ENCODE assay signal across 24 cellular contexts in the genomic region with DNA sequence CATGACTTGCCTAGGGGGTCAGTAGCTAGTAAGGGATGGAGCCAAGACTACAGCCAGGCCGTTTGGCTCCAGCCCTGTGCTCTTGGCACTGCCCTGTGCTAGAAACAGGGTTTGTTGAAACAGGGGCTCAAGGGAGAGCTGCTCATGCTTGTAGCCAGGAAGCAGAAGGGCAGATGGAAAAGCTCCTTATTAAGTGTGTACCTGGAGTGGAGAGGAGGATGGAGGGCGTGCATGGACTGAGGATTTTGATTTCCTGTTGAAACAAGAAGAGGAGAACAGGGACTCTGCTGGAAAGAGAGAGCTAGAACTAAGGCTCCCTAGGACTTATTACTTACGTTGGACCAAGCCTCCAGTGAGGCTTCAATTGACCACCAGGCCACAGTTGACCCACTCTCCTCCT.
DNase-seq lines count a peak whose midpoint lies in the region; ATAC-seq lines count a peak whose summit lies in the region.
"Had no signal": no experiment of that assay in that cellular context is flagged by ENCODE, and none has a peak within 500 bp of the region (broad histone marks: within the 10 kb centered on the region; RNA-seq: fewer than 3 reads in every experiment).

No MANE protein-coding gene starts in this region.

- DNase-seq in NCI-H1092 treated with DMSO at 0.1 percent for 48 hours (lab: John Stamatoyannopoulos, UW): peak; percentile 70
- DNase-seq in NCI-H1092 (lab: John Stamatoyannopoulos, UW): no peak
- no peak for DNase-seq in activated T-cell treated with anti-CD3 and anti-CD28 coated beads, Interleukin-2, amount 50 U/mL, for 24 hours
- no peak for DNase-seq in activated T-cell treated with anti-CD3 and anti-CD28 coated beads, Interleukin-2, amount 50 U/mL, for 4 hours
- DNase-seq in NCI-H69 (lab: John Stamatoyannopoulos, UW): peak; percentile 38
- peak; percentile 3 for DNase-seq in ecto neural progenitor cell (ENCODE audit: low spot score)
- no peak for DNase-seq in UCSD-AML1 (lab: John Stamatoyannopoulos, UW; ENCODE audit: unreplicated experiment)
- DNase-seq: Caco-2; CD4-positive, alpha-beta memory T cell; DMS 273 treated with DMSO at 0.1 percent for 48 hours; DMS79 treated with DMSO at 0.1 percent for 48 hours; GM23248; H9; HFFc6; KBM-7; NCI-H1105 treated with DMSO at 0.1 percent for 48 hours; NCI-H2029 treated with DMSO at 0.1 percent for 48 hours; NCI-H2171 treated with DMSO at 0.1 percent for 48 hours; NCI-H526 treated with DMSO at 0.1 percent for 48 hours; PC-9; SIG-M5; SK-N-SH had no signal

- H3K4me3 Mint-ChIP-seq in activated T-cell treated with anti-CD3 and anti-CD28 coated beads, Interleukin-2, amount 50 U/mL, for 24 hours: no peak overlapping the region
- no peak overlapping the region for H3K4me3 Mint-ChIP-seq in activated T-cell treated with anti-CD3 and anti-CD28 coated beads, Interleukin-2, amount 50 U/mL, for 4 hours
- H3K4me3 Mint-ChIP-seq: CD4-positive, alpha-beta memory T cell; H9; HFFc6 had no signal

- H3K4me1 Mint-ChIP-seq in activated T-cell treated with anti-CD3 and anti-CD28 coated beads, Interleukin-2, amount 50 U/mL, for 24 hours (ENCODE audit: low read depth): peaks cover 44% of the 10 kb centered on the region
- peaks cover 30% of the 10 kb centered on the region for H3K4me1 Mint-ChIP-seq in activated T-cell treated with anti-CD3 and anti-CD28 coated beads, Interleukin-2, amount 50 U/mL, for 4 hours (ENCODE audit: low read depth)

- peak overlapping the region; percentile 45 for H3K27ac Mint-ChIP-seq in activated T-cell treated with anti-CD3 and anti-CD28 coated beads, Interleukin-2, amount 50 U/mL, for 24 hours
- H3K27ac Mint-ChIP-seq: CD4-positive, alpha-beta memory T cell; H9; HFFc6 had no signal

- no peaks in the 10 kb centered on the region for H3K36me3 Mint-ChIP-seq in activated T-cell treated with anti-CD3 and anti-CD28 coated beads, Interleukin-2, amount 50 U/mL, for 24 hours (ENCODE audit: low read depth)
- H3K36me3 Mint-ChIP-seq in activated T-cell treated with anti-CD3 and anti-CD28 coated beads, Interleukin-2, amount 50 U/mL, for 4 hours (ENCODE audit: insufficient read depth): no peaks in the 10 kb centered on the region
- H3K36me3 Mint-ChIP-seq: CD4-positive, alpha-beta memory T cell had no signal

- ATAC-seq in activated T-cell treated with anti-CD3 and anti-CD28 coated beads, Interleukin-2, amount 50 U/mL, for 4 hours: no peak
- ATAC-seq in HG03439 (IDR thresholded peaks at IDR 0.05; ENCODE audit: unreplicated experiment): no peak
- ATAC-seq: GM12878 had no signal

- peaks cover 64% of the 10 kb centered on the region for H3K27me3 Mint-ChIP-seq in activated T-cell treated with anti-CD3 and anti-CD28 coated beads, Interleukin-2, amount 50 U/mL, for 24 hours
- peaks cover 7% of the 10 kb centered on the region for H3K27me3 Mint-ChIP-seq in activated T-cell treated with anti-CD3 and anti-CD28 coated beads, Interleukin-2, amount 50 U/mL, for 4 hours (ENCODE audit: low read depth)

- H3K9me3 Mint-ChIP-seq in activated T-cell treated with anti-CD3 and anti-CD28 coated beads, Interleukin-2, amount 50 U/mL, for 24 hours: no peaks in the 10 kb centered on the region
- no peaks in the 10 kb centered on the region for H3K9me3 Mint-ChIP-seq in activated T-cell treated with anti-CD3 and anti-CD28 coated beads, Interleukin-2, amount 50 U/mL, for 4 hours
- H3K9me3 Mint-ChIP-seq: HFFc6 had no signal

Comparison
In these comparisons a context has a peak if more than half of its experiments do, and no peak if none do; other contexts are left out.
1. DNase-seq: peak in NCI-H1092 treated with DMSO at 0.1 percent for 48 hours (single experiment), NCI-H69 (single experiment) and ecto neural progenitor cell (single experiment); none in NCI-H1092 (single experiment), activated T-cell treated with anti-CD3 and anti-CD28 coated beads, Interleukin-2, amount 50 U/mL, for 24 hours (single experiment), activated T-cell treated with anti-CD3 and anti-CD28 coated beads, Interleukin-2, amount 50 U/mL, for 4 hours (single experiment) and UCSD-AML1 (single experiment).